Comparison of ENCODE assay signal across 8 cellular contexts in the genomic region with DNA sequence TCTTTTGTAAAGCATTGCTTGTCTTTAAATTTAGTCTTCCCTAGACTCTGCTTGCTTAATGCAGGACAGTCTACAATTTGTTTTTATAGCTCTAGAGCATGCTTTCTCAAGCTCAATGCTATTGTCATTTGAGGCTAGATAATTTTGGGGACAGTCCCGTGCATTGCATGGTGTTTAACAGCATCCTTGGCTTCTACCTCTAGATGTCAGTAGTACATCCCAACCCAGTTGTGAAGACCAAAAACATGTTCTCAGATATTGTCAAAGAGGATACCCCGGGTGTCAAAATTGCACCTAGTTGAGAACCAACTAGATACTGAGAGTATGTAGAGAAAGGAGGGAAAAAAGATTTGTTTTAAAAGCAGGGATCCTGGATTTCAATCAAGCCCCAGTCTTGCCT.
DNase-seq lines count a peak whose midpoint lies in the region; ATAC-seq and TF ChIP-seq lines count a peak whose summit lies in the region.

No MANE protein-coding gene starts in this region.

- TF ChIP-seq CTCF in cardiac fibroblast (IDR thresholded peaks at IDR 0.05; ENCODE audit: low read depth, low read length): peak; percentile 17
- no peak for TF ChIP-seq CTCF in nephron progenitor cell (IDR thresholded peaks at IDR 0.05)
- TF ChIP-seq CTCF in mucosa of descending colon (IDR thresholded peaks at IDR 0.05): no peak

- no peaks in the 10 kb centered on the region for H3K9me3 ChIP-seq in Karpas-422 (ENCODE audit: low read length)
- H3K9me3 ChIP-seq in mucosa of descending colon: no peaks in the 10 kb centered on the region

- H3K36me3 ChIP-seq in Karpas-422 (ENCODE audit: insufficient read depth, low read length): no peaks in the 10 kb centered on the region
- H3K36me3 ChIP-seq in mucosa of descending colon (ENCODE audit: low read depth): no peaks in the 10 kb centered on the region

- no peaks in the 10 kb centered on the region for H3K36me3 Mint-ChIP-seq in stimulated activated memory B cell treated with anti-CD40 and anti-IgM and Interleukin-4, amounts not matched to agents 10 μg/mL and 1 μg/mL and 100 μg/mL, for 72 hours
- no peaks in the 10 kb centered on the region for H3K36me3 Mint-ChIP-seq in nephron progenitor cell (ENCODE audit: low read depth)

- H3K9me3 Mint-ChIP-seq in stimulated activated memory B cell treated with anti-CD40 and anti-IgM and Interleukin-4, amounts not matched to agents 10 μg/mL and 1 μg/mL and 100 μg/mL, for 72 hours: no peaks in the 10 kb centered on the region
- no peaks in the 10 kb centered on the region for H3K9me3 Mint-ChIP-seq in nephron progenitor cell

- H3K27me3 ChIP-seq in Karpas-422 (ENCODE audit: low read length): no peaks in the 10 kb centered on the region

- H3K9ac ChIP-seq in Karpas-422 (ENCODE audit: low read length): no peak overlapping the region

- ATAC-seq in stimulated activated memory B cell treated with anti-CD40 and anti-IgM and Interleukin-4, amounts not matched to agents 10 μg/mL and 1 μg/mL and 100 μg/mL, for 72 hours: peak; percentile 41
- no peak for ATAC-seq in mucosa of descending colon

- H3K4me2 ChIP-seq in Karpas-422 (ENCODE audit: low read depth, low read length, poor library complexity, severe bottlenecking): no peak overlapping the region

- intact Hi-C loops in mucosa of descending colon (cut with DNase I, micrococcal nuclease): no loop called here

- H3K4me3 Mint-ChIP-seq in stimulated activated memory B cell treated with anti-CD40 and anti-IgM and Interleukin-4, amounts not matched to agents 10 μg/mL and 1 μg/mL and 100 μg/mL, for 72 hours: no peak overlapping the region
- H3K4me3 Mint-ChIP-seq in nephron progenitor cell: no peak overlapping the region

- no peaks in the 10 kb centered on the region for H3K9me2 ChIP-seq in Karpas-422 (replicated peaks; ENCODE audit: insufficient read depth, low read length)

- no peaks in the 10 kb centered on the region for H3K4me1 ChIP-seq in Karpas-422 (ENCODE audit: low read length)
- no peaks in the 10 kb centered on the region for H3K4me1 ChIP-seq in mucosa of descending colon (ENCODE audit: low read depth)

- no peaks in the 10 kb centered on the region for H3K79me2 ChIP-seq in Karpas-422 (ENCODE audit: low read length)

- H4K20me1 ChIP-seq in Karpas-422 (ENCODE audit: insufficient read depth, low read depth, low read length): no peaks in the 10 kb centered on the region

- no peak overlapping the region for H3K27ac Mint-ChIP-seq in stimulated activated memory B cell treated with anti-CD40 and anti-IgM and Interleukin-4, amounts not matched to agents 10 μg/mL and 1 μg/mL and 100 μg/mL, for 72 hours
- no peak overlapping the region for H3K27ac Mint-ChIP-seq in nephron progenitor cell

- H2AFZ ChIP-seq in Karpas-422 (ENCODE audit: low read length): no peak overlapping the region

- peaks cover 41% of the 10 kb centered on the region for H3K27me3 Mint-ChIP-seq in stimulated activated memory B cell treated with anti-CD40 and anti-IgM and Interleukin-4, amounts not matched to agents 10 μg/mL and 1 μg/mL and 100 μg/mL, for 72 hours
- H3K27me3 Mint-ChIP-seq in nephron progenitor cell (ENCODE audit: low read depth, poor library complexity): peaks cover 3% of the 10 kb centered on the region

- DNase-seq in DMS53 (lab: John Stamatoyannopoulos, UW) (peak; percentile 16), DMS53 treated with DMSO at 0.1 percent for 48 hours (lab: John Stamatoyannopoulos, UW; ENCODE audit: unreplicated experiment) (no peak), Karpas-422 (peak; percentile 49), cardiac fibroblast (ENCODE audit: low read depth in 2 of 2) (peak in 1 of 2 donors; percentile 13), NCI-H187 (lab: John Stamatoyannopoulos, UW) (no peak), nephron progenitor cell (no peak), mucosa of descending colon (no peak)

- no peak overlapping the region for H3K27ac ChIP-seq in Karpas-422 (ENCODE audit: low read length)

- no peaks in the 10 kb centered on the region for H3K4me1 Mint-ChIP-seq in stimulated activated memory B cell treated with anti-CD40 and anti-IgM and Interleukin-4, amounts not matched to agents 10 μg/mL and 1 μg/mL and 100 μg/mL, for 72 hours
- H3K4me1 Mint-ChIP-seq in nephron progenitor cell: no peaks in the 10 kb centered on the region

- H3K4me3 ChIP-seq in Karpas-422 (ENCODE audit: low read length) (no peak overlapping the region), cardiac fibroblast (replicated peaks in 1 of 2; ENCODE audit: low read depth in 2 of 2, low read length in 2 of 2) (no peak overlapping the region), mucosa of descending colon (no peak overlapping the region)

Comparison
In these comparisons a context has a peak if more than half of its experiments do, and no peak if none do; other contexts are left out.
1. DNase-seq: peak in DMS53 (single experiment) and Karpas-422 (single experiment); none in DMS53 treated with DMSO at 0.1 percent for 48 hours (single experiment), NCI-H187 (0 of 2), nephron progenitor cell (single experiment) and mucosa of descending colon (0 of 3).